ENCODE assay signal across 2 cellular contexts in the genomic region with DNA sequence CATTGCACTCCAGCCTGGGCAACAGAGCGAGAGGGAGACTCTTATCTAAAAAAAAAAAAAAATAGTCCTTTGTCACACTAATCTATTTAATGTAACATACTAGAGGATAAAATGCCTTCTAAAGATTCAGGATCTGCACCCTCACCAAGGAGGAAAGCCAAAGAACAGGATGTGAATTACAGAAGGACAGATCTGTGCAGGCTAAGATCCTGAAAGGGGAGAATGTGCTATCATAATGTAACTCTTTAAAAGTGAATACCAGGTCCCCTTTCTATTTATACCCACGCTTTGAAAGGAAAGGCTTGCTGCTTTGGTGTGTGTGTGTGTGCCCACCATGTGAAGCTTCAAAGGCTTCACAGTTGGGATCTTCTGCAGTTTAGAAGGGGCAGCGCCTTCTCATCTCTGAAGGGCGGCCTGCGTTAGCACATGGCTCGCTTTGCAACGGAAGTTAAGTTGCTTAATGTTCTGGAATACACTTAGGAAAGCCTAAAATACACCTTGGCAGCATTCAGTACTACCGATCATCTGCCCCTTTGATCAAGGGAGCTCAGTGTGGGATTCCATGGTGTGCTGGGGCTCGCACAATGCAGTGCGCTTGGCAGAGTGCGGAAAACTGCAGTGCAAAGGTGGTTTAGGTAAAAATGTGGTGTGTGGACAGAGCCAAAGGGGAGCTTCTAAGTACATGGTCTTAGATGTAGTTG.
TF ChIP-seq lines count a peak whose summit lies in the region.

No MANE protein-coding gene starts in this region.

TF ChIP-seq in liver, 16 proteins besides CTCF, POLR2A, EP300 and RAD21:
- TF ChIP-seq SP1 (IDR thresholded peaks at IDR 0.05) (no peak), GABPA (IDR thresholded peaks at IDR 0.05 in 1 of 2, conservative IDR thresholded peaks at IDR 0.05 in 1 of 2) (no peak), RXRA (IDR thresholded peaks at IDR 0.05) (no peak)
- TF ChIP-seq, protein P1, sequence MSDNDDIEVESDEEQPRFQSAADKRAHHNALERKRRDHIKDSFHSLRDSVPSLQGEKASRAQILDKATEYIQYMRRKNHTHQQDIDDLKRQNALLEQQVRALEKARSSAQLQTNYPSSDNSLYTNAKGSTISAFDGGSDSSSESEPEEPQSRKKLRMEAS (IDR thresholded peaks at IDR 0.05) = peak; percentile 49
- TF ChIP-seq, protein P2, sequence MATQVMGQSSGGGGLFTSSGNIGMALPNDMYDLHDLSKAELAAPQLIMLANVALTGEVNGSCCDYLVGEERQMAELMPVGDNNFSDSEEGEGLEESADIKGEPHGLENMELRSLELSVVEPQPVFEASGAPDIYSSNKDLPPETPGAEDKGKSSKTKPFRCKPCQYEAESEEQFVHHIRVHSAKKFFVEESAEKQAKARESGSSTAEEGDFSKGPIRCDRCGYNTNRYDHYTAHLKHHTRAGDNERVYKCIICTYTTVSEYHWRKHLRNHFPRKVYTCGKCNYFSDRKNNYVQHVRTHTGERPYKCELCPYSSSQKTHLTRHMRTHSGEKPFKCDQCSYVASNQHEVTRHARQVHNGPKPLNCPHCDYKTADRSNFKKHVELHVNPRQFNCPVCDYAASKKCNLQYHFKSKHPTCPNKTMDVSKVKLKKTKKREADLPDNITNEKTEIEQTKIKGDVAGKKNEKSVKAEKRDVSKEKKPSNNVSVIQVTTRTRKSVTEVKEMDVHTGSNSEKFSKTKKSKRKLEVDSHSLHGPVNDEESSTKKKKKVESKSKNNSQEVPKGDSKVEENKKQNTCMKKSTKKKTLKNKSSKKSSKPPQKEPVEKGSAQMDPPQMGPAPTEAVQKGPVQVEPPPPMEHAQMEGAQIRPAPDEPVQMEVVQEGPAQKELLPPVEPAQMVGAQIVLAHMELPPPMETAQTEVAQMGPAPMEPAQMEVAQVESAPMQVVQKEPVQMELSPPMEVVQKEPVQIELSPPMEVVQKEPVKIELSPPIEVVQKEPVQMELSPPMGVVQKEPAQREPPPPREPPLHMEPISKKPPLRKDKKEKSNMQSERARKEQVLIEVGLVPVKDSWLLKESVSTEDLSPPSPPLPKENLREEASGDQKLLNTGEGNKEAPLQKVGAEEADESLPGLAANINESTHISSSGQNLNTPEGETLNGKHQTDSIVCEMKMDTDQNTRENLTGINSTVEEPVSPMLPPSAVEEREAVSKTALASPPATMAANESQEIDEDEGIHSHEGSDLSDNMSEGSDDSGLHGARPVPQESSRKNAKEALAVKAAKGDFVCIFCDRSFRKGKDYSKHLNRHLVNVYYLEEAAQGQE (IDR thresholded peaks at IDR 0.05) = no peak

TF ChIP-seq in HepG2, 621 proteins besides CTCF, POLR2A, EP300 and RAD21:
- TF ChIP-seq TOPORS (CRISPR knock-in tag; IDR thresholded peaks at IDR 0.05) = no peak
- TF ChIP-seq ZNF510 (CRISPR knock-in tag; IDR thresholded peaks at IDR 0.05; ENCODE audit: low read depth) = no peak
- no peak for TF ChIP-seq ZNF232 (CRISPR knock-in tag; IDR thresholded peaks at IDR 0.05; ENCODE audit: borderline replicate concordance)
- TF ChIP-seq ZFP36 (IDR thresholded peaks at IDR 0.05; ENCODE audit: borderline replicate concordance, low read depth, low read length, partially characterized antibody) = no peak
